Comparison of ENCODE assay signal across 8 cellular contexts in the genomic region with DNA sequence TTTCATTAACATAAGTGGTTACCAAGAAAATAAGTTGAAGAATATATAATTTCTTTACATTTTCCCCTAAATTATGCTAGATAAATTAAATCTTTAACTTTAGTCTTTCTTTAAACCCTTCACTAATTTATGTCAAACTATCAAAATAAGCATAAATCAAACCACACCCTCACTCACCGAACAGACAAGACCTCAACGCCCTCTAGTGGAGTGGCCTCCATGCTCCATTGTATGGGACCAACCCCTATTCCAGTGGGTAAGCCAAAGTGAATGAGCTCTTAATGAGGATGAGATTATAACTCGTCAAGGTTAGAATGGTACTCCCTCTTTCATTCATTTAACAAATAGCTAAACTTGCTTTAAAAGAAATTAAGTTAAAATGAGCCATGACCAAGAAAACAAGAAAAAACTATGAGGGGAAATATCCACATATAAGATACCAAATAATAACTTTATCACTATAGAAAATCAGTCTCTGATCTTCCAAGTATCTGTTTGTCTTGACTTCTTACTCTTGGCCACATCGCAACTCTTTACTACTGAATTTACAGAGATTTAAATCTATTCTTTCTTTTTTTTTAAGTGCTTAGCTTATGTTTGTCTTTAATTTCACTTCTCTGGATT. TPM values are rescaled to one million over a fixed set of nuclear protein-coding genes. Genes with fewer than 3 reads are reported as not detected.
DNase-seq lines count a peak whose midpoint lies in the region; ATAC-seq and FAIRE-seq lines count a peak whose summit lies in the region.

No MANE protein-coding gene starts in this region.

- ATAC-seq in GM19395 (IDR thresholded peaks at IDR 0.05; ENCODE audit: unreplicated experiment) (peak; percentile 95), HG03565 (IDR thresholded peaks at IDR 0.05; ENCODE audit: unreplicated experiment) (peak; percentile 86)

- peak; percentile 65 for FAIRE-seq in frontal cortex (lab: Jason Lieb, UNC)

- DNase-seq in DMS 273 (lab: John Stamatoyannopoulos, UW; ENCODE audit: unreplicated experiment) (peak; percentile 73), SHP77 treated with DMSO at 0.1 percent for 48 hours (lab: John Stamatoyannopoulos, UW) (peak; percentile 22), frontal cortex (ENCODE audit: low spot score in 2 of 2) (peak in 1 of 2 donors; percentile 30), pons (ENCODE audit: low spot score) (peak; percentile 85), NCI-H2029 treated with DMSO at 0.1 percent for 48 hours (lab: John Stamatoyannopoulos, UW) (no peak)
- DNase-seq in activated gamma-delta T cell treated with anti-CD3 and anti-CD28 coated beads, Interleukin-2, amount 50 U/mL, for 16 hours (ENCODE audit: low read depth): peak; percentile 48

RNA-seq across cellular contexts. Expression of a gene that starts 15.6 kb away (rescaled TPM):
- 16.3 TPM for total RNA-seq in frontal cortex
